In the genomic region with DNA sequence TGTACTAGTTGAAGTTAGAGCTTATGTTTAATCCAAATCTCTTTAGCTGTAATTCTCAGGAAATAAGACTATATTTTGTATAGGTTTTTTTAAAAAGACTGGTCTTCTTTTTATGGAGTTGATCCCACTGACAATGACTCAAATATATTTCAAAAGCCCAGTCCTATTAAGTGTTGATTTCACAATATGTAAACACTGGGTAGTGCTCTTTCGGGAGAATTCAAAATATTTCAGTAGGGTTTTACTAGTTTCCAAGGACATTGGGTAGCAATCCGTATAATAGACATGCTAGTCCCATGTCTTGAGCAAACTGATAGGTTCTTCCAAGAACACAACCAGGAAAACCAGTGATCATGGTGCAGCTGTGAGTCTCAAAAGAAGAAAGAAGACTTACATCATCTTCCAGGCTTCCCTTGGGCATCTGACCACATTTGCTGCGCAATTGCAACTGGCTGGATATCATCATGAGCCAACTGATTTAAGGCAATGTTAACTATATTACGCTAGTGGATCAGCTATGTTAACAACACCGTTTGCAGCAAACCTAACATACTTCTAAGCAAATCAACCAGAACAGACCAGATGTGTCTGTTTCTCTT, we compare ENCODE assay signal across 26 cellular contexts. TPM values are rescaled to one million over a fixed set of nuclear protein-coding genes. Genes with fewer than 3 reads are reported as not detected.
A peak's percentile ranks its signal among the peaks of the same experiment; 100 is the strongest.
DNase-seq lines count a peak whose midpoint lies in the region; TF ChIP-seq lines count a peak whose summit lies in the region.
"Had no signal": no experiment of that assay in that cellular context is flagged by ENCODE, and none has a peak within 500 bp of the region (broad histone marks: within the 10 kb centered on the region; RNA-seq: fewer than 3 reads in every experiment).

No MANE protein-coding gene starts in this region.

- TF ChIP-seq CTCF in endodermal cell (conservative IDR thresholded peaks at IDR 0.05) = no peak

- H3K4me1 ChIP-seq in endodermal cell (ENCODE audit: control insufficient read depth, insufficient read depth, low read length) = peaks cover 5% of the 10 kb centered on the region
- H3K4me1 ChIP-seq in subcutaneous abdominal adipose tissue (ENCODE audit: control insufficient read depth in 5 of 5, insufficient read depth in 5 of 5, low read length in 5 of 5) = peaks cover 0 to 14% (median 7%) of the 10 kb centered on the region in 5 donors
- no peaks in the 10 kb centered on the region for H3K4me1 ChIP-seq in effector memory CD4-positive, alpha-beta T cell (ENCODE audit: control insufficient read depth, insufficient read depth, low read length, poor library complexity, severe bottlenecking)
- H3K4me1 ChIP-seq: tibial artery had no signal

- H3K36me3 Mint-ChIP-seq in endodermal cell (ENCODE audit: low read depth) = no peaks in the 10 kb centered on the region
- H3K36me3 Mint-ChIP-seq: activated naive CD8-positive, alpha-beta T cell treated with anti-CD3 and anti-CD28 coated beads for 36 hours; naive B cell had no signal

- H3K27ac ChIP-seq in endodermal cell (ENCODE audit: low read depth, low read length) (no peak overlapping the region), subcutaneous abdominal adipose tissue (ENCODE audit: low read depth, low read length) (peak overlapping the region; percentile 45)
- H3K27ac ChIP-seq in effector memory CD4-positive, alpha-beta T cell (ENCODE audit: insufficient read depth, low read length, poor library complexity, severe bottlenecking) = no peak overlapping the region
- H3K27ac ChIP-seq: tibial artery had no signal

- H3K9ac ChIP-seq in endodermal cell (ENCODE audit: extremely low read depth, low read length, poor library complexity, severe bottlenecking) = no peak overlapping the region
- H3K9ac ChIP-seq in subcutaneous abdominal adipose tissue (ENCODE audit: low read length in 5 of 5) = no peak overlapping the region

- no peaks in the 10 kb centered on the region for H3K27me3 Mint-ChIP-seq in endodermal cell (ENCODE audit: insufficient read depth)
- H3K27me3 Mint-ChIP-seq: activated naive CD8-positive, alpha-beta T cell treated with anti-CD3 and anti-CD28 coated beads for 36 hours; naive B cell had no signal

- no peak overlapping the region for H3K4me3 Mint-ChIP-seq in endodermal cell
- H3K4me3 Mint-ChIP-seq: activated naive CD8-positive, alpha-beta T cell treated with anti-CD3 and anti-CD28 coated beads for 36 hours; naive B cell had no signal

- DNase-seq in SIG-M5 treated with dmso at 0.1 percent for 504 hours (lab: John Stamatoyannopoulos, UW; ENCODE audit: unreplicated experiment) = peak; percentile 79
- DNase-seq in SIG-M5 (lab: John Stamatoyannopoulos, UW) = no peak
- peak; percentile 12 for DNase-seq in NCI-H82 treated with DMSO at 0.1 percent for 48 hours (lab: John Stamatoyannopoulos, UW; ENCODE audit: unreplicated experiment)
- DNase-seq in endodermal cell = no peak
- no peak for DNase-seq in middle frontal gyrus (ENCODE audit: extremely low spot score, low spot score)
- no peak for DNase-seq in effector memory CD4-positive, alpha-beta T cell
- DNase-seq in RPMI8226 = no peak
- DNase-seq: 8988T; activated CD4-positive, alpha-beta T cell treated with anti-CD3 and anti-CD28 coated beads for 48 hours; activated naive CD8-positive, alpha-beta T cell treated with anti-CD3 and anti-CD28 coated beads for 36 hours; erythroblast; glutamatergic neuron; KBM-7; naive B cell; NCI-H1048; NCI-H1930; NCI-H446 treated with DMSO at 0.1 percent for 48 hours; nucleus accumbens; SHP77; stimulated activated CD4-positive, alpha-beta T cell treated with anti-CD3 and anti-CD28 coated beads, Interleukin-4, amount 100 ng/mL, for 1 hour; stimulated activated naive CD4-positive, alpha-beta T cell treated with Interleukin-2 at 50 U/mL for 16 hours; T-helper 1 cell; tibial artery had no signal

- 67 to 73% methylated on average over 3 to 5 of the region's 5 CpGs for WGBS in endodermal cell (ENCODE audit: insufficient coverage in 1 of 2, insufficient read length in 1 of 2), 2 experiments

- H3K4me3 ChIP-seq in endodermal cell (ENCODE audit: low read length) (peak overlapping the region; percentile 30), subcutaneous abdominal adipose tissue (ENCODE audit: low read depth in 1 of 5, low read length in 5 of 5) (no peak overlapping the region)
- H3K4me3 ChIP-seq in effector memory CD4-positive, alpha-beta T cell (ENCODE audit: insufficient read depth, low read depth, low read length, poor library complexity, severe bottlenecking) = no peak overlapping the region
- H3K4me3 ChIP-seq: tibial artery had no signal

- H3K27me3 ChIP-seq in endodermal cell (ENCODE audit: control insufficient read depth, insufficient read depth, low read length, poor library complexity, severe bottlenecking) (no peaks in the 10 kb centered on the region), subcutaneous abdominal adipose tissue (ENCODE audit: control insufficient read depth in 5 of 5, insufficient read depth in 4 of 5, low read length in 5 of 5) (no peaks in the 10 kb centered on the region)
- no peaks in the 10 kb centered on the region for H3K27me3 ChIP-seq in effector memory CD4-positive, alpha-beta T cell (replicated peaks; ENCODE audit: control insufficient read depth, insufficient read depth, low read length, poor library complexity, severe bottlenecking)

- H3K36me3 ChIP-seq in endodermal cell (ENCODE audit: control insufficient read depth, insufficient read depth, low read length) (no peaks in the 10 kb centered on the region), subcutaneous abdominal adipose tissue (ENCODE audit: control insufficient read depth in 5 of 5, insufficient read depth in 5 of 5, low read length in 5 of 5) (no peaks in the 10 kb centered on the region)
- H3K36me3 ChIP-seq in effector memory CD4-positive, alpha-beta T cell (ENCODE audit: control insufficient read depth, insufficient read depth, low read length) = no peaks in the 10 kb centered on the region
- H3K36me3 ChIP-seq: tibial artery had no signal

- no peak overlapping the region for H3K27ac Mint-ChIP-seq in endodermal cell
- H3K27ac Mint-ChIP-seq: activated naive CD8-positive, alpha-beta T cell treated with anti-CD3 and anti-CD28 coated beads for 36 hours; activated T-helper 2 cell treated with anti-CD3 and anti-CD28 coated beads, Interferon-gamma antibody, Interleukin-2, Interleukin-4, amounts not matched to agents 10 μg/mL and 5 μg/mL and 100 μg/mL, durations not matched to agents 14 hours and 24 hours and 36 hours had no signal

- peaks cover 29% of the 10 kb centered on the region for H3K9me3 Mint-ChIP-seq in endodermal cell
- H3K9me3 Mint-ChIP-seq: activated naive CD8-positive, alpha-beta T cell treated with anti-CD3 and anti-CD28 coated beads for 36 hours; activated T-helper 2 cell treated with anti-CD3 and anti-CD28 coated beads, Interferon-gamma antibody, Interleukin-2, Interleukin-4, amounts not matched to agents 10 μg/mL and 5 μg/mL and 100 μg/mL, durations not matched to agents 14 hours and 24 hours and 36 hours had no signal

- peaks cover 19% of the 10 kb centered on the region for H3K4me1 Mint-ChIP-seq in endodermal cell
- H3K4me1 Mint-ChIP-seq: activated naive CD8-positive, alpha-beta T cell treated with anti-CD3 and anti-CD28 coated beads for 36 hours had no signal

- peaks cover 53% of the 10 kb centered on the region for H3K9me3 ChIP-seq in endodermal cell (ENCODE audit: control insufficient read depth, low read length)
- H3K9me3 ChIP-seq in subcutaneous abdominal adipose tissue (ENCODE audit: control insufficient read depth in 5 of 5, low read length in 5 of 5) = no peaks in the 10 kb centered on the region
- H3K9me3 ChIP-seq in effector memory CD4-positive, alpha-beta T cell (ENCODE audit: control insufficient read depth, low read length) = no peaks in the 10 kb centered on the region
- H3K9me3 ChIP-seq: tibial artery had no signal

RNA-seq across cellular contexts. Expression of a gene that starts 59.3 kb away (rescaled TPM):
- total RNA-seq in endodermal cell = under 1 TPM; 0.24 TPM
- polyA plus RNA-seq in endodermal cell (2013, experiment 1 of 2) = not detected
- polyA plus RNA-seq in endodermal cell (2013, experiment 2 of 2) = not detected
- total RNA-seq: Daoy had no signal

Comparison
In these comparisons a context has a peak if more than half of its experiments do, and no peak if none do; other contexts are left out.
1. DNase-seq: peak in SIG-M5 treated with dmso at 0.1 percent for 504 hours (single experiment) and NCI-H82 treated with DMSO at 0.1 percent for 48 hours (single experiment); none in SIG-M5 (single experiment), endodermal cell (single experiment), middle frontal gyrus (single experiment), effector memory CD4-positive, alpha-beta T cell (0 of 3) and RPMI8226 (single experiment).